ENCODE assay signal across 8 cellular contexts in the genomic region with DNA sequence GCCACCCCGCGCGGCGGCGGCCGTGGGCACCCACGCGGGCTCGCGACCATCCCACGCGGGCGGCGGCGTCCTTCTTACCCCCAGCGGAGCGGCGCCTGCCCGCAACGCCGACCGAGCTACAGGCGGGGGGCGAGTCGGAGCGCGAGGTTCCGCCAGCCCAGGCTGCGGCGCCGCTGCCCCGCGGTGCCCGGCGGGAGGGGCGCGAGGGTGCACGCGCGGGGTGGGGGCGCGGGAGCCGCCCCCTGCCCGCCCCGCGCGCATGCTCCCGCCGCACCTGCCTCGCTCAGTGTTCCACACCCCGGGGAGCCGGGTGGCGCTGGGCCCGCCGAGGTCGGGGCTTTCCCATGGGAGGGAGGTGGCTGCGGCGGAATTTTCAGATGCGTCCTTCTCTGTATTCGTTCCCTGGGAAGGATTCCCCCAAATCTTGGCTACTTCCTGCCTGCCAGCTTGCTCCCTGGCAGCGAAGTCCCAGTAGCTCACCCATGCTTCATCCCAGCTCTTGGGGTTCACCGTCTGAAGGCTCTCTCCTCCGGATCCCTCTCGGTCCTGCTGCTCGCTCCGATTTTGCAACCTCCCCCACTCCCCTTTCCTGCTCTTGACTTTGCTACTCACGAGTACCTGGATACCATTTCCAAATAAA. TPM values are rescaled to one million over a fixed set of nuclear protein-coding genes. Genes with fewer than 3 reads are reported as not detected.
DNase-seq lines count a peak whose midpoint lies in the region; ATAC-seq and TF ChIP-seq lines count a peak whose summit lies in the region.

L3MBTL4 (minus strand) TSS at position 189 of the 640 bp plus-strand sequence. CDS start 103,286 bp downstream, outside the sequence.

- in situ Hi-C loops in gastrocnemius medialis (cut with MboI; ENCODE audit: low sequenced_read_pairs in 4 of 4): no loop called here

- H3K4me3 ChIP-seq in adrenal gland: peak within 1 kb of the TSS; percentile 2 to 98 (median 76)
- H3K4me3 ChIP-seq in iPS-18a (ENCODE audit: low read length): peak within 1 kb of the TSS; percentile 67
- peak within 1 kb of the TSS; percentile 54 to 74 (median 62) for H3K4me3 ChIP-seq in gastrocnemius medialis

- intact Hi-C loops in adrenal gland (cut with DNase I) (loop anchor here in 1 of 2 donors (10.0 kb wide), 2 partner anchors 160 to 520 kb away; partner anchors contain the start of gene TMEM200C), gastrocnemius medialis (cut with DNase I; ENCODE audit: low total_unique reads) (no loop called here)

- TF ChIP-seq CTCF in adrenal gland (IDR thresholded peaks at IDR 0.05) (no peak), gastrocnemius medialis (IDR thresholded peaks at IDR 0.05 in 4 of 5, conservative IDR thresholded peaks at IDR 0.05 in 1 of 5) (no peak)

- H3K4me1 ChIP-seq in adrenal gland (replicated peaks in 1 of 2) (peaks cover 0 to 4% of the 10 kb centered on the region in 2 donors), iPS-18a (ENCODE audit: control insufficient read depth, low read depth, low read length) (peaks cover 5% of the 10 kb centered on the region), gastrocnemius medialis (no peaks in the 10 kb centered on the region)

- H3K27ac ChIP-seq in adrenal gland: peak within 1 kb of the TSS; percentile 60 to 99 (median 93)
- no peak within 1 kb of the TSS for H3K27ac ChIP-seq in iPS-18a (ENCODE audit: low read length)
- H3K27ac ChIP-seq in gastrocnemius medialis: peak within 1 kb of the TSS; percentile 46 to 61 (median 56)

- peak; percentile 49 for DNase-seq in Daoy (ENCODE audit: low read depth)
- peak; percentile 58 to 79 (median 66) for DNase-seq in adrenal gland
- no peak for DNase-seq in gastrocnemius medialis
- DNase-seq in KG1 (lab: John Stamatoyannopoulos, UW): no peak
- DNase-seq in NOMO-1 (lab: John Stamatoyannopoulos, UW; ENCODE audit: unreplicated experiment in 2 of 2): no peak

- peak within 1 kb of the TSS; percentile 37 for H3K9ac ChIP-seq in iPS-18a (ENCODE audit: low read length)

- H3K36me3 ChIP-seq in adrenal gland (replicated peaks in 1 of 2) (no peaks in the 10 kb centered on the region), iPS-18a (ENCODE audit: control insufficient read depth, low read depth, low read length) (no peaks in the 10 kb centered on the region), gastrocnemius medialis (no peaks in the 10 kb centered on the region)

- 1 to 3% (median 1%) methylated on average over 7 to 67 of the region's 67 CpGs for WGBS in adrenal gland, 4 donors

- H3K27me3 ChIP-seq in adrenal gland (no peaks in the 10 kb centered on the region), iPS-18a (ENCODE audit: control insufficient read depth, insufficient read depth, low read length) (peaks cover 31% of the 10 kb centered on the region), gastrocnemius medialis (peaks cover 4 to 20% (median 5%) of the 10 kb centered on the region in 3 donors)

- TF ChIP-seq POLR2A in adrenal gland (IDR thresholded peaks at IDR 0.05): peak in 1 of 2 donors; percentile 43
- no peak for TF ChIP-seq POLR2A in gastrocnemius medialis (IDR thresholded peaks at IDR 0.05)

- no peaks in the 10 kb centered on the region for H3K9me3 ChIP-seq in adrenal gland (replicated peaks in 1 of 3)
- no peaks in the 10 kb centered on the region for H3K9me3 ChIP-seq in iPS-18a (ENCODE audit: control insufficient read depth, low read depth, low read length)
- H3K9me3 ChIP-seq in gastrocnemius medialis: no peaks in the 10 kb centered on the region

- ATAC-seq in GM19397 (IDR thresholded peaks at IDR 0.05; ENCODE audit: unreplicated experiment) (peak; percentile 70), HG03432 (IDR thresholded peaks at IDR 0.05; ENCODE audit: unreplicated experiment) (peak; percentile 73), gastrocnemius medialis (peak; percentile 49 to 56)

RNA-seq across cellular contexts. Expression of gene L3MBTL4, which starts in this region (rescaled TPM):
- 2.8 and 3.4 TPM in 2 replicates for total RNA-seq in Daoy (2014; rRNA removed; shearing (Covaris generic))
- 10 to 100 TPM in 4 of 8 donors, 1 to 10 TPM in 4; 7.8 to 22.6 (median 9.8) TPM for total RNA-seq in adrenal gland
- 1 to 10 TPM; 3.9 to 4.2 (median 3.9) TPM for polyA plus RNA-seq in adrenal gland
- total RNA-seq in gastrocnemius medialis: 1 to 10 TPM in 1 of 4 donors, under 1 TPM in 3; 0.40 to 3.8 (median 0.76) TPM

Comparison
In these comparisons a context has a peak if more than half of its experiments do, and no peak if none do; other contexts are left out.
1. DNase-seq: peak in Daoy (single experiment) and adrenal gland (7 of 7); none in gastrocnemius medialis (0 of 2), KG1 (single experiment) and NOMO-1 (0 of 2).
2. Peak in every context shown above with its lines, with median percentiles within 50 percentile points of each other: ATAC-seq and H3K4me3 ChIP-seq.